ENCODE assay signal across 9 cellular contexts in genomic region chr11:44950036-44950624, GRCh38. TPM values are rescaled to one million over a fixed set of nuclear protein-coding genes. Genes with fewer than 3 reads are reported as not detected.
DNase-seq lines count a peak whose midpoint lies in the region; ATAC-seq and TF ChIP-seq lines count a peak whose summit lies in the region.
"Had no signal": no experiment of that assay in that cellular context is flagged by ENCODE, and none has a peak within 500 bp of the region (broad histone marks: within the 10 kb centered on the region; RNA-seq: fewer than 3 reads in every experiment).

No MANE protein-coding gene starts in this region.

- intact Hi-C loops in activated CD4-positive, alpha-beta memory T cell treated with anti-CD3 and anti-CD28 coated beads for 36 hours (cut with micrococcal nuclease): loop anchor here (5.0 kb wide), 1 partner anchor 152 kb away; no protein-coding TSS in a partner anchor

- peaks cover 2% of the 10 kb centered on the region for H4K20me1 ChIP-seq in fibroblast of lung (ENCODE audit: control insufficient read depth, extremely low read depth, insufficient read depth, low read length)

- ATAC-seq in GM18858 (IDR thresholded peaks at IDR 0.05; ENCODE audit: unreplicated experiment): no peak

- H3K9me3 ChIP-seq in fibroblast of lung (ENCODE audit: control insufficient read depth, insufficient read depth, low read depth, low read length): no peaks in the 10 kb centered on the region

- H3K4me3 ChIP-seq in fibroblast of lung (replicated peaks in 1 of 4; ENCODE audit: control extremely low read depth in 1 of 4, insufficient read depth in 1 of 4, low read depth in 3 of 4, low read length in 4 of 4): peak overlapping the region; percentile 59 to 85 (median 82)

- no peaks in the 10 kb centered on the region for H3K27me3 ChIP-seq in fibroblast of lung (ENCODE audit: control insufficient read depth, insufficient read depth, low read length)

- peak overlapping the region; percentile 78 for H3K9ac ChIP-seq in fibroblast of lung (ENCODE audit: insufficient read depth, low read length)

- no peaks in the 10 kb centered on the region for H3K27me3 Mint-ChIP-seq in activated CD4-positive, alpha-beta memory T cell treated with anti-CD3 and anti-CD28 coated beads for 36 hours
- no peaks in the 10 kb centered on the region for H3K27me3 Mint-ChIP-seq in osteocyte (ENCODE audit: unreplicated experiment)

- H3K4me1 Mint-ChIP-seq in activated CD4-positive, alpha-beta memory T cell treated with anti-CD3 and anti-CD28 coated beads for 36 hours (ENCODE audit: low read depth): peaks cover 2% of the 10 kb centered on the region
- H3K4me1 Mint-ChIP-seq in osteocyte (ENCODE audit: unreplicated experiment): peaks cover 39% of the 10 kb centered on the region

- peak overlapping the region; percentile 76 for H3K4me3 Mint-ChIP-seq in activated CD4-positive, alpha-beta memory T cell treated with anti-CD3 and anti-CD28 coated beads for 36 hours
- H3K4me3 Mint-ChIP-seq in osteocyte (ENCODE audit: unreplicated experiment): peak overlapping the region; percentile 91

- H2AFZ ChIP-seq in fibroblast of lung (ENCODE audit: low read length): no peak overlapping the region

- no peaks in the 10 kb centered on the region for H3K9me3 Mint-ChIP-seq in activated CD4-positive, alpha-beta memory T cell treated with anti-CD3 and anti-CD28 coated beads for 36 hours
- no peaks in the 10 kb centered on the region for H3K9me3 Mint-ChIP-seq in osteocyte (ENCODE audit: unreplicated experiment)

- TF ChIP-seq CTCF in fibroblast of lung (conservative IDR thresholded peaks at IDR 0.05 in 1 of 2, IDR thresholded peaks at IDR 0.05 in 1 of 2; ENCODE audit: low read depth in 1 of 2, low read length in 2 of 2) (no peak), osteocyte (IDR thresholded peaks at IDR 0.05) (no peak)

- H3K79me2 ChIP-seq in fibroblast of lung (ENCODE audit: control insufficient read depth, insufficient read depth, low read length): peaks cover 41% of the 10 kb centered on the region

- H3K36me3 ChIP-seq in fibroblast of lung (ENCODE audit: control insufficient read depth, insufficient read depth, low read length): peaks cover 5% of the 10 kb centered on the region

- H3K36me3 Mint-ChIP-seq in activated CD4-positive, alpha-beta memory T cell treated with anti-CD3 and anti-CD28 coated beads for 36 hours: no peaks in the 10 kb centered on the region
- no peaks in the 10 kb centered on the region for H3K36me3 Mint-ChIP-seq in osteocyte (ENCODE audit: unreplicated experiment)

- CTCF ChIA-PET in activated CD4-positive, alpha-beta memory T cell treated with anti-CD3 and anti-CD28 coated beads for 36 hours (lab: Charles Lee): interaction anchor here (0.6 to 1.7 kb wide), 7 partner anchors 14 to 390 kb away, joined by 3 to 13 read pairs (median 4); no protein-coding TSS in a partner anchor

- H3K4me1 ChIP-seq in fibroblast of lung (ENCODE audit: control insufficient read depth, extremely low read depth, insufficient read depth, low read length): peaks cover 20% of the 10 kb centered on the region

- H3K27ac Mint-ChIP-seq in activated CD4-positive, alpha-beta memory T cell treated with anti-CD3 and anti-CD28 coated beads for 36 hours: no peak overlapping the region
- peak overlapping the region; percentile 52 for H3K27ac Mint-ChIP-seq in osteocyte (ENCODE audit: unreplicated experiment)

- DNase-seq in NCI-H1105 treated with DMSO at 0.1 percent for 48 hours (lab: John Stamatoyannopoulos, UW): peak; percentile 36
- DNase-seq in NCI-H1105 (lab: John Stamatoyannopoulos, UW): no peak
- peak; percentile 43 for DNase-seq in activated CD4-positive, alpha-beta memory T cell treated with anti-CD3 and anti-CD28 coated beads for 36 hours
- no peak for DNase-seq in fibroblast of lung (ENCODE audit: low read depth in 2 of 2)
- DNase-seq in osteocyte (ENCODE audit: extremely low spot score, unreplicated experiment): no peak
- no peak for DNase-seq in OCI-M2 (lab: John Stamatoyannopoulos, UW; ENCODE audit: unreplicated experiment)
- no peak for DNase-seq in SW480 (ENCODE audit: low spot score)
- DNase-seq: DND-41 had no signal

- peak overlapping the region; percentile 68 for H3K4me2 ChIP-seq in fibroblast of lung (ENCODE audit: extremely low read depth, insufficient read depth, low read length)

- POLR2A ChIA-PET in activated CD4-positive, alpha-beta memory T cell treated with anti-CD3 and anti-CD28 coated beads for 36 hours (lab: Charles Lee): interaction anchor here (1.0 kb wide), 1 partner anchor 9 kb away, joined by 3 read pairs; no protein-coding TSS in a partner anchor

- peak overlapping the region; percentile 57 for H3K27ac ChIP-seq in fibroblast of lung (ENCODE audit: insufficient read depth, low read length)

RNA-seq across cellular contexts. Expression of gene TP53I11, which starts 0.6 kb away (rescaled TPM):
- 10 to 100 TPM; 15.7 to 17.6 TPM for total RNA-seq in activated CD4-positive, alpha-beta memory T cell treated with anti-CD3 and anti-CD28 coated beads for 36 hours
- 19.5 and 54.0 TPM in 2 replicates for total RNA-seq in fibroblast of lung
- polyA plus RNA-seq in fibroblast of lung: 14.8 and 53.2 TPM in 2 replicates
- 100 and 451 TPM in 2 replicates for polyA plus RNA-seq in fibroblast of lung (2012)
- 183 and 753 TPM in 2 replicates for polyA minus RNA-seq in fibroblast of lung (ENCODE audit: low replicate concordance)
- 137 and 159 TPM in 2 replicates for total RNA-seq in osteocyte

Comparison
In these comparisons a context has a peak if more than half of its experiments do, and no peak if none do; other contexts are left out.
1. DNase-seq: peak in NCI-H1105 treated with DMSO at 0.1 percent for 48 hours (single experiment) and activated CD4-positive, alpha-beta memory T cell treated with anti-CD3 and anti-CD28 coated beads for 36 hours (single experiment); none in NCI-H1105 (single experiment), fibroblast of lung (0 of 2), osteocyte (single experiment), OCI-M2 (single experiment) and SW480 (single experiment).